ENCODE assay signal across 14 cellular contexts in the genomic region with DNA sequence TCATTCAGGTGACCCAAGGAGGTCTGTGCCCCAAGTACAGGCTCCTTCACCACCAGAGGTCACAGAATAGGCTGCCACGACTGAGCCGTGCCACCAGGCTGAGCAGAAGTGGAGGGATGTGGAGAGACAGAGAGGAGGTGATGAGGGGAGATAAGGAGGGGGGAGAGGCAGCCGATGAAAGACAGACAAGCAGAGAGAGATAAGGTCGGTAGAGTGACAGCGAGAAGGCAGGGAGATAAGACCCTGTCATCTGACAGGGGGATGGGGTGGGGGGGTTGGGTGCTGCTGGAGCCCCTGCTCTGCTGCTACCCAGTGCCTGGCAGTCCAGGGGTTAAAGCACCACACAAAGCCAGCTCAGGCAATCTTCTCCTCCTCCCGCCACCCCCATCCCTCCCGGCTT.
"Had no signal": no experiment of that assay in that cellular context is flagged by ENCODE, and none has a peak within 500 bp of the region (broad histone marks: within the 10 kb centered on the region; RNA-seq: fewer than 3 reads in every experiment).

No MANE protein-coding gene starts in this region.

- H3K27ac Mint-ChIP-seq: activated B cell treated with CpG ODN at 0.5 μM for 24 hours; activated CD8-positive, alpha-beta memory T cell treated with anti-CD3 and anti-CD28 coated beads, Interleukin-2, amount 10 ng/mL, durations not matched to agents 7 days and 5 days; activated naive CD8-positive, alpha-beta T cell treated with anti-CD3 and anti-CD28 coated beads, Interleukin-2, amount 10 ng/mL, durations not matched to agents 7 days and 5 days had no signal

- DNase-seq: amniotic stem cell, cortex of kidney had no signal

- H3K79me2 ChIP-seq: parathyroid adenoma had no signal

- H3K36me3 ChIP-seq: heart left ventricle, left lung, lower lobe of right lung, tibial nerve had no signal

- H3K9me3 ChIP-seq: heart left ventricle, left lung, lower lobe of right lung, psoas muscle, tibial nerve had no signal

- H3K27me3 Mint-ChIP-seq: activated CD8-positive, alpha-beta memory T cell treated with anti-CD3 and anti-CD28 coated beads, Interleukin-2, amount 10 ng/mL, durations not matched to agents 7 days and 5 days; activated naive CD8-positive, alpha-beta T cell treated with anti-CD3 and anti-CD28 coated beads, Interleukin-2, amount 10 ng/mL, durations not matched to agents 7 days and 5 days had no signal

- H3K36me3 Mint-ChIP-seq: activated CD8-positive, alpha-beta memory T cell treated with anti-CD3 and anti-CD28 coated beads, Interleukin-2, amount 10 ng/mL, durations not matched to agents 7 days and 5 days; activated naive CD8-positive, alpha-beta T cell treated with anti-CD3 and anti-CD28 coated beads, Interleukin-2, amount 10 ng/mL, durations not matched to agents 7 days and 5 days had no signal

- H3K4me1 ChIP-seq: foreskin keratinocyte had no signal

- H3K4me3 ChIP-seq: heart left ventricle, left lung, lower lobe of right lung, psoas muscle, tibial nerve had no signal

- H2AFZ ChIP-seq: parathyroid adenoma had no signal

- H3K9me3 Mint-ChIP-seq: activated B cell treated with CpG ODN at 0.5 μM for 24 hours; activated naive CD8-positive, alpha-beta T cell treated with anti-CD3 and anti-CD28 coated beads, Interleukin-2, amount 10 ng/mL, durations not matched to agents 7 days and 5 days; nephron had no signal

- H3K27ac ChIP-seq: foreskin keratinocyte, heart left ventricle, left lung, lower lobe of right lung, parathyroid adenoma, psoas muscle, tibial nerve had no signal

- H3K4me3 Mint-ChIP-seq: activated B cell treated with CpG ODN at 0.5 μM for 24 hours; activated CD8-positive, alpha-beta memory T cell treated with anti-CD3 and anti-CD28 coated beads, Interleukin-2, amount 10 ng/mL, durations not matched to agents 7 days and 5 days; activated CD8-positive, alpha-beta T cell treated with anti-CD3 and anti-CD28 coated beads, Interleukin-2, amount 10 ng/mL, durations not matched to agents 7 days and 5 days; activated naive CD8-positive, alpha-beta T cell treated with anti-CD3 and anti-CD28 coated beads, Interleukin-2, amount 10 ng/mL, durations not matched to agents 7 days and 5 days; nephron had no signal

- H3K4me1 Mint-ChIP-seq: activated B cell treated with CpG ODN at 0.5 μM for 24 hours had no signal

- H3K9ac ChIP-seq: parathyroid adenoma had no signal

- H3K27me3 ChIP-seq: heart left ventricle, left lung, tibial nerve had no signal
